Comparison of ENCODE assay signal across 2 cellular contexts in the genomic region with DNA sequence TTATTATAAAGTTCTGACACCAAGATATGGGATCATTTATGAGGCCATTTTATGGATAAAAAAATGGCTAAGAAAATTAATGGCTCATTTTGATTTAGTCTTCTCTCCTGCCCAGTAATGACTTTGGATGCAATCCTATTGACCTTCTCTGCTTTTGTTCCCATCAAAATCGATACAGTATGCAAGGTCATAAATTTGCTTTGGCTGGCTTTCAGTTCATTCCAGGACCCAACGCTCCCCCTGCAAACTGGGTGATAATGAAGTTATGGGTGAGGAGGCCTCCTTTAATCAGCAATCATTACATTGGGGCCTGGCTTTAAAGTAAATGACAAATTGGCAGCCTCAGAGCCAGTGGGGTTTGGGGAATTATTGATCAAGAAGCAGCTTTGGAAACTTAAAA.
TF ChIP-seq lines count a peak whose summit lies in the region.

No MANE protein-coding gene starts in this region.

TF ChIP-seq in liver, 16 proteins besides CTCF, POLR2A, EP300 and RAD21 (continued from another document):
- TF ChIP-seq, protein P1, sequence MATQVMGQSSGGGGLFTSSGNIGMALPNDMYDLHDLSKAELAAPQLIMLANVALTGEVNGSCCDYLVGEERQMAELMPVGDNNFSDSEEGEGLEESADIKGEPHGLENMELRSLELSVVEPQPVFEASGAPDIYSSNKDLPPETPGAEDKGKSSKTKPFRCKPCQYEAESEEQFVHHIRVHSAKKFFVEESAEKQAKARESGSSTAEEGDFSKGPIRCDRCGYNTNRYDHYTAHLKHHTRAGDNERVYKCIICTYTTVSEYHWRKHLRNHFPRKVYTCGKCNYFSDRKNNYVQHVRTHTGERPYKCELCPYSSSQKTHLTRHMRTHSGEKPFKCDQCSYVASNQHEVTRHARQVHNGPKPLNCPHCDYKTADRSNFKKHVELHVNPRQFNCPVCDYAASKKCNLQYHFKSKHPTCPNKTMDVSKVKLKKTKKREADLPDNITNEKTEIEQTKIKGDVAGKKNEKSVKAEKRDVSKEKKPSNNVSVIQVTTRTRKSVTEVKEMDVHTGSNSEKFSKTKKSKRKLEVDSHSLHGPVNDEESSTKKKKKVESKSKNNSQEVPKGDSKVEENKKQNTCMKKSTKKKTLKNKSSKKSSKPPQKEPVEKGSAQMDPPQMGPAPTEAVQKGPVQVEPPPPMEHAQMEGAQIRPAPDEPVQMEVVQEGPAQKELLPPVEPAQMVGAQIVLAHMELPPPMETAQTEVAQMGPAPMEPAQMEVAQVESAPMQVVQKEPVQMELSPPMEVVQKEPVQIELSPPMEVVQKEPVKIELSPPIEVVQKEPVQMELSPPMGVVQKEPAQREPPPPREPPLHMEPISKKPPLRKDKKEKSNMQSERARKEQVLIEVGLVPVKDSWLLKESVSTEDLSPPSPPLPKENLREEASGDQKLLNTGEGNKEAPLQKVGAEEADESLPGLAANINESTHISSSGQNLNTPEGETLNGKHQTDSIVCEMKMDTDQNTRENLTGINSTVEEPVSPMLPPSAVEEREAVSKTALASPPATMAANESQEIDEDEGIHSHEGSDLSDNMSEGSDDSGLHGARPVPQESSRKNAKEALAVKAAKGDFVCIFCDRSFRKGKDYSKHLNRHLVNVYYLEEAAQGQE (IDR thresholded peaks at IDR 0.05) = no peak
- no peak for TF ChIP-seq NR2F2 (IDR thresholded peaks at IDR 0.05)
- no peak for TF ChIP-seq FOXA2 (IDR thresholded peaks at IDR 0.05)
- no peak for TF ChIP-seq HNF4G (IDR thresholded peaks at IDR 0.05)
- TF ChIP-seq HNF4A (conservative IDR thresholded peaks at IDR 0.05) = peak; percentile 10 to 43
- TF ChIP-seq YY1 (IDR thresholded peaks at IDR 0.05) = no peak
- TF ChIP-seq GABPA (IDR thresholded peaks at IDR 0.05 in 1 of 2, conservative IDR thresholded peaks at IDR 0.05 in 1 of 2) = no peak

TF ChIP-seq in HepG2, 621 proteins besides CTCF, POLR2A, EP300 and RAD21 (continued from another document):
- TF ChIP-seq, protein P2, sequence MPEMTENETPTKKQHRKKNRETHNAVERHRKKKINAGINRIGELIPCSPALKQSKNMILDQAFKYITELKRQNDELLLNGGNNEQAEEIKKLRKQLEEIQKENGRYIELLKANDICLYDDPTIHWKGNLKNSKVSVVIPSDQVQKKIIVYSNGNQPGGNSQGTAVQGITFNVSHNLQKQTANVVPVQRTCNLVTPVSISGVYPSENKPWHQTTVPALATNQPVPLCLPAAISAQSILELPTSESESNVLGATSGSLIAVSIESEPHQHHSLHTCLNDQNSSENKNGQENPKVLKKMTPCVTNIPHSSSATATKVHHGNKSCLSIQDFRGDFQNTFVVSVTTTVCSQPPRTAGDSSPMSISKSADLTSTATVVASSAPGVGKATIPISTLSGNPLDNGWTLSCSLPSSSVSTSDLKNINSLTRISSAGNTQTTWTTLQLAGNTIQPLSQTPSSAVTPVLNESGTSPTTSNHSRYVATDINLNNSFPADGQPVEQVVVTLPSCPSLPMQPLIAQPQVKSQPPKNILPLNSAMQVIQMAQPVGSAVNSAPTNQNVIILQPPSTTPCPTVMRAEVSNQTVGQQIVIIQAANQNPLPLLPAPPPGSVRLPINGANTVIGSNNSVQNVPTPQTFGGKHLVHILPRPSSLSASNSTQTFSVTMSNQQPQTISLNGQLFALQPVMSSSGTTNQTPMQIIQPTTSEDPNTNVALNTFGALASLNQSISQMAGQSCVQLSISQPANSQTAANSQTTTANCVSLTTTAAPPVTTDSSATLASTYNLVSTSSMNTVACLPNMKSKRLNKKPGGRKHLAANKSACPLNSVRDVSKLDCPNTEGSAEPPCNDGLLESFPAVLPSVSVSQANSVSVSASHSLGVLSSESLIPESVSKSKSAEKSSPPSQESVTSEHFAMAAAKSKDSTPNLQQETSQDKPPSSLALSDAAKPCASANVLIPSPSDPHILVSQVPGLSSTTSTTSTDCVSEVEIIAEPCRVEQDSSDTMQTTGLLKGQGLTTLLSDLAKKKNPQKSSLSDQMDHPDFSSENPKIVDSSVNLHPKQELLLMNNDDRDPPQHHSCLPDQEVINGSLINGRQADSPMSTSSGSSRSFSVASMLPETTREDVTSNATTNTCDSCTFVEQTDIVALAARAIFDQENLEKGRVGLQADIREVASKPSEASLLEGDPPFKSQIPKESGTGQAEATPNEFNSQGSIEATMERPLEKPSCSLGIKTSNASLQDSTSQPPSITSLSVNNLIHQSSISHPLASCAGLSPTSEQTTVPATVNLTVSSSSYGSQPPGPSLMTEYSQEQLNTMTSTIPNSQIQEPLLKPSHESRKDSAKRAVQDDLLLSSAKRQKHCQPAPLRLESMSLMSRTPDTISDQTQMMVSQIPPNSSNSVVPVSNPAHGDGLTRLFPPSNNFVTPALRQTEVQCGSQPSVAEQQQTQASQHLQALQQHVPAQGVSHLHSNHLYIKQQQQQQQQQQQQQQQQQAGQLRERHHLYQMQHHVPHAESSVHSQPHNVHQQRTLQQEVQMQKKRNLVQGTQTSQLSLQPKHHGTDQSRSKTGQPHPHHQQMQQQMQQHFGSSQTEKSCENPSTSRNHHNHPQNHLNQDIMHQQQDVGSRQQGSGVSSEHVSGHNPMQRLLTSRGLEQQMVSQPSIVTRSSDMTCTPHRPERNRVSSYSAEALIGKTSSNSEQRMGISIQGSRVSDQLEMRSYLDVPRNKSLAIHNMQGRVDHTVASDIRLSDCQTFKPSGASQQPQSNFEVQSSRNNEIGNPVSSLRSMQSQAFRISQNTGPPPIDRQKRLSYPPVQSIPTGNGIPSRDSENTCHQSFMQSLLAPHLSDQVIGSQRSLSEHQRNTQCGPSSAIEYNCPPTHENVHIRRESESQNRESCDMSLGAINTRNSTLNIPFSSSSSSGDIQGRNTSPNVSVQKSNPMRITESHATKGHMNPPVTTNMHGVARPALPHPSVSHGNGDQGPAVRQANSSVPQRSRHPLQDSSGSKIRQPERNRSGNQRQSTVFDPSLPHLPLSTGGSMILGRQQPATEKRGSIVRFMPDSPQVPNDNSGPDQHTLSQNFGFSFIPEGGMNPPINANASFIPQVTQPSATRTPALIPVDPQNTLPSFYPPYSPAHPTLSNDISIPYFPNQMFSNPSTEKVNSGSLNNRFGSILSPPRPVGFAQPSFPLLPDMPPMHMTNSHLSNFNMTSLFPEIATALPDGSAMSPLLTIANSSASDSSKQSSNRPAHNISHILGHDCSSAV (CRISPR knock-in tag; IDR thresholded peaks at IDR 0.05; ENCODE audit: borderline replicate concordance) = no peak
- no peak for TF ChIP-seq ARNT2 (CRISPR knock-in tag; IDR thresholded peaks at IDR 0.05; ENCODE audit: low read depth)
- TF ChIP-seq PAF1 (CRISPR knock-in tag; IDR thresholded peaks at IDR 0.05) = no peak
- no peak for TF ChIP-seq ZNF121 (CRISPR knock-in tag; IDR thresholded peaks at IDR 0.05)
- TF ChIP-seq IRF2 (CRISPR knock-in tag; IDR thresholded peaks at IDR 0.05) = no peak
- TF ChIP-seq ZNF260 (CRISPR knock-in tag; IDR thresholded peaks at IDR 0.05; ENCODE audit: borderline replicate concordance, low read depth) = no peak
- no peak for TF ChIP-seq SRY (CRISPR knock-in tag; IDR thresholded peaks at IDR 0.05)
- no peak for TF ChIP-seq KDM2A (CRISPR knock-in tag; IDR thresholded peaks at IDR 0.05; ENCODE audit: borderline replicate concordance, low read depth)
- TF ChIP-seq ZNF253 (CRISPR knock-in tag; IDR thresholded peaks at IDR 0.05; ENCODE audit: borderline replicate concordance) = no peak
- TF ChIP-seq ZNF781 (CRISPR knock-in tag; IDR thresholded peaks at IDR 0.05; ENCODE audit: borderline replicate concordance, not compliant biosample characterization) = no peak
